In genomic region chr19:4684312-4685095, GRCh38 we compare ENCODE assay signal across 20 cellular contexts.
"Had no signal": no experiment of that assay in that cellular context is flagged by ENCODE, and none has a peak within 500 bp of the region (broad histone marks: within the 10 kb centered on the region; RNA-seq: fewer than 3 reads in every experiment).

No MANE protein-coding gene starts in this region.

- ATAC-seq: activated CD4-positive, alpha-beta T cell treated with anti-CD3 and anti-CD28 coated beads for 36 hours; effector memory CD8-positive, alpha-beta T cell; mucosa of descending colon; T-helper 17 cell had no signal

- H3K9me3 ChIP-seq: esophagus muscularis mucosa, mucosa of descending colon, spleen, tibial artery had no signal

- H3K27me3 Mint-ChIP-seq: activated B cell treated with CpG ODN at 0.5 μM for 24 hours; activated CD4-positive, alpha-beta memory T cell treated with anti-CD3 and anti-CD28 coated beads for 36 hours; activated CD4-positive, alpha-beta T cell treated with anti-CD3 and anti-CD28 coated beads for 36 hours; activated naive CD4-positive, alpha-beta T cell treated with anti-CD3 and anti-CD28 coated beads, Interleukin-2, amount 50 U/mL, for 24 hours; brain; effector memory CD8-positive, alpha-beta T cell; progenitor cell of endocrine pancreas; T-helper 17 cell had no signal

- H3K36me3 ChIP-seq: neural progenitor cell had no signal

- H3K4me3 ChIP-seq: esophagus muscularis mucosa, mucosa of descending colon, neural progenitor cell, spleen, tibial artery had no signal

- H2AFZ ChIP-seq: neural progenitor cell had no signal

- DNase-seq: activated B cell treated with CpG ODN at 0.5 μM for 24 hours; activated CD4-positive, alpha-beta memory T cell treated with anti-CD3 and anti-CD28 coated beads for 36 hours; activated CD4-positive, alpha-beta T cell treated with anti-CD3 and anti-CD28 coated beads for 36 hours; activated T-cell treated with anti-CD3 and anti-CD28 coated beads, Interleukin-2, amount 50 U/mL, for 48 hours; aorta; effector memory CD8-positive, alpha-beta T cell; mesenchymal stem cell; mucosa of descending colon; retina; spleen; stimulated activated CD4-positive, alpha-beta T cell treated with anti-CD3 and anti-CD28 coated beads, Interleukin-4, amount 100 ng/mL, for 1 hour; stimulated activated naive CD4-positive, alpha-beta T cell; T-helper 17 cell; tibial artery had no signal

- H3K27ac Mint-ChIP-seq: activated B cell treated with CpG ODN at 0.5 μM for 24 hours; activated CD4-positive, alpha-beta memory T cell treated with anti-CD3 and anti-CD28 coated beads for 36 hours; activated CD4-positive, alpha-beta T cell treated with anti-CD3 and anti-CD28 coated beads for 36 hours; activated naive CD4-positive, alpha-beta T cell treated with anti-CD3 and anti-CD28 coated beads, Interleukin-2, amount 50 U/mL, for 24 hours; effector memory CD8-positive, alpha-beta T cell; progenitor cell of endocrine pancreas; T-helper 17 cell had no signal

- H3K4me1 Mint-ChIP-seq: activated B cell treated with CpG ODN at 0.5 μM for 24 hours; activated CD4-positive, alpha-beta T cell treated with anti-CD3 and anti-CD28 coated beads for 36 hours; activated naive CD4-positive, alpha-beta T cell treated with anti-CD3 and anti-CD28 coated beads, Interleukin-2, amount 50 U/mL, for 24 hours; brain; neural progenitor cell; T-helper 17 cell had no signal

- FAIRE-seq: frontal cortex had no signal

- H3K9ac ChIP-seq: neural progenitor cell had no signal

- H3K27ac ChIP-seq: esophagus muscularis mucosa, neural progenitor cell, spleen, tibial artery had no signal

- H3K4me3 Mint-ChIP-seq: activated B cell treated with CpG ODN at 0.5 μM for 24 hours; activated CD4-positive, alpha-beta memory T cell treated with anti-CD3 and anti-CD28 coated beads for 36 hours; activated CD4-positive, alpha-beta T cell treated with anti-CD3 and anti-CD28 coated beads for 36 hours; activated naive CD4-positive, alpha-beta T cell treated with anti-CD3 and anti-CD28 coated beads, Interleukin-2, amount 50 U/mL, for 24 hours; brain; effector memory CD8-positive, alpha-beta T cell; neural progenitor cell; T-helper 17 cell had no signal

- H3K27me3 ChIP-seq: esophagus muscularis mucosa, neural progenitor cell, spleen, tibial artery had no signal

- H3K9me3 Mint-ChIP-seq: activated B cell treated with CpG ODN at 0.5 μM for 24 hours; activated CD4-positive, alpha-beta memory T cell treated with anti-CD3 and anti-CD28 coated beads for 36 hours; activated naive CD4-positive, alpha-beta T cell treated with anti-CD3 and anti-CD28 coated beads, Interleukin-2, amount 50 U/mL, for 24 hours; brain; effector memory CD8-positive, alpha-beta T cell; neural progenitor cell had no signal

- H3K36me3 Mint-ChIP-seq: activated naive CD4-positive, alpha-beta T cell treated with anti-CD3 and anti-CD28 coated beads, Interleukin-2, amount 50 U/mL, for 24 hours had no signal

- H3K4me1 ChIP-seq: neural progenitor cell, spleen, tibial artery had no signal

- H3K4me2 ChIP-seq: neural progenitor cell had no signal
